Comparison of ENCODE assay signal across 10 cellular contexts in the genomic region with DNA sequence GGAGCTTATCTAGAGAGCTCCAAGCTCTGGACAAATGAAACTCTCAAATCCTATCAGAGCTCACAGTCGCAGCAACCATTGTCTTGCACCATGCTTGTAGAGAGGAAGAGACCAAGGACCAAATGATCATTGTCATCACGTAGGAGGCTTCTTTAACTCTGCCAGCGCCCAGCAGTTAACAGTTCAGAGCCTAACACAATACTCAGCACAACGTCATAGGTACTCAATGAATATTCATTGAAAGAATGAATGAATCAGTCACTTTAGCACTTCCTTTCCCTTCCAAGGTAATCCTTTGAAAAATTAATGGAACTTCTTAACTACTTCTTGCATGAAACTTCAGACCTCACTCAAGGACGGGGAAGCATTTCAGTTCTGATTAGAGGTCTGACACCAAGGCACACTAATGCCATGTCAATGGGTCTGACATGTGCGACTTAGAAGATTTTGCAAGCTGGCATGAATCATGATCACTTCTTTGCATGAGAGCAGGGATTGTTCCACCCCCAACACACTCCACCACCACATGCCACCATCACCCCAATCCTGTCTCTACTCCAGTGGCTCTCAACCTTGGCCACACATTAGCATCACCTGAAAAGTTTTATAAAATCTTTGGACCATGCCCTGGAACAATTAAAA. TPM values are rescaled to one million over a fixed set of nuclear protein-coding genes. Genes with fewer than 3 reads are reported as not detected.
DNase-seq lines count a peak whose midpoint lies in the region; ATAC-seq, FAIRE-seq and TF ChIP-seq lines count a peak whose summit lies in the region.
"Had no signal": no experiment of that assay in that cellular context is flagged by ENCODE, and none has a peak within 500 bp of the region (broad histone marks: within the 10 kb centered on the region; RNA-seq: fewer than 3 reads in every experiment).

No MANE protein-coding gene starts in this region.

- no peak for TF ChIP-seq CTCF in gastrocnemius medialis (IDR thresholded peaks at IDR 0.05 in 4 of 5, conservative IDR thresholded peaks at IDR 0.05 in 1 of 5)

- DNase-seq in GM12891 (ENCODE audit: insufficient read length, low spot score): no peak
- peak; percentile 46 for DNase-seq in NCI-H187 treated with DMSO at 0.1 percent for 48 hours (lab: John Stamatoyannopoulos, UW)
- DNase-seq in caudate nucleus (lab: John Stamatoyannopoulos, UW): peak in 4 of 61 donors; percentile 6 to 27 (median 14)
- no peak for DNase-seq in gastrocnemius medialis
- no peak for DNase-seq in NCI-H1436 (lab: John Stamatoyannopoulos, UW)

- H3K4me3 ChIP-seq in gastrocnemius medialis: peak overlapping the region in 1 of 4 donors; percentile 21

- FAIRE-seq in GM12891 (lab: Jason Lieb, UNC): peak; percentile 64

- no peaks in the 10 kb centered on the region for H3K36me3 ChIP-seq in gastrocnemius medialis
- H3K36me3 ChIP-seq: ascending aorta, MG63 had no signal

- H3K27me3 ChIP-seq in gastrocnemius medialis: no peaks in the 10 kb centered on the region
- H3K27me3 ChIP-seq: ascending aorta, MG63 had no signal

- peak in 1 of 2 donors; percentile 17 for ATAC-seq in gastrocnemius medialis
- ATAC-seq in GM18868 (IDR thresholded peaks at IDR 0.05; ENCODE audit: unreplicated experiment): no peak
- no peak for ATAC-seq in GM21737 (IDR thresholded peaks at IDR 0.05; ENCODE audit: unreplicated experiment)
- no peak for ATAC-seq in HG02571 (IDR thresholded peaks at IDR 0.05; ENCODE audit: unreplicated experiment)

- TF ChIP-seq POLR2A in GM12891 (IDR thresholded peaks at IDR 0.05; ENCODE audit: low read depth, low read length): no peak
- TF ChIP-seq POLR2A in gastrocnemius medialis (IDR thresholded peaks at IDR 0.05): no peak

- H3K9me3 ChIP-seq in gastrocnemius medialis: no peaks in the 10 kb centered on the region
- H3K9me3 ChIP-seq: ascending aorta, MG63 had no signal

- peaks cover 7 to 10% of the 10 kb centered on the region in 2 donors for H3K4me1 ChIP-seq in gastrocnemius medialis
- H3K4me1 ChIP-seq: ascending aorta had no signal

- intact Hi-C loops in gastrocnemius medialis (cut with DNase I; ENCODE audit: low total_unique reads): loop anchor here (2.0 to 5.0 kb wide), 2 partner anchors 49 to 558 kb away; partner anchors contain the start of gene KCNQ5

- in situ Hi-C loops in gastrocnemius medialis (cut with MboI; ENCODE audit: low sequenced_read_pairs in 4 of 4): no loop called here

- H3K27ac ChIP-seq in caudate nucleus (ENCODE audit: low read depth, low read length): peak overlapping the region; percentile 49
- H3K27ac ChIP-seq in gastrocnemius medialis: peak overlapping the region in 3 of 4 donors; percentile 15 to 62 (median 44)
- H3K27ac ChIP-seq: ascending aorta had no signal

TF ChIP-seq in GM12891, 5 proteins besides CTCF, POLR2A, EP300 and RAD21:
- TF ChIP-seq SPI1 (IDR thresholded peaks at IDR 0.05; ENCODE audit: low read depth, low read length) (no peak), TAF1 (IDR thresholded peaks at IDR 0.05; ENCODE audit: low read depth, low read length) (no peak), PAX5 (IDR thresholded peaks at IDR 0.05; ENCODE audit: insufficient read depth, low read length, severe bottlenecking) (no peak), POU2F2 (IDR thresholded peaks at IDR 0.05; ENCODE audit: low read depth, low read length) (no peak), POLR2AphosphoS5 (IDR thresholded peaks at IDR 0.05; ENCODE audit: low read depth, low read length) (no peak)

RNA-seq across cellular contexts. Expression of gene KHDC1L, which starts 45.1 kb away (rescaled TPM):
- 0.33 TPM for polyA plus RNA-seq in GM12891 (2012; ENCODE audit: low read depth, missing spikeins)
- total RNA-seq in gastrocnemius medialis: not detected
- total RNA-seq: ascending aorta had no signal
